17 cellular contexts compared by ENCODE assay signal in genomic region chr7:133796778-133797177, GRCh38.
DNase-seq lines count a peak whose midpoint lies in the region; TF ChIP-seq lines count a peak whose summit lies in the region.
"Had no signal": no experiment of that assay in that cellular context is flagged by ENCODE, and none has a peak within 500 bp of the region (broad histone marks: within the 10 kb centered on the region; RNA-seq: fewer than 3 reads in every experiment).

No MANE protein-coding gene starts in this region.

- H3K79me2 ChIP-seq in neural cell (replicated peaks; ENCODE audit: insufficient read depth, low read length) = no peaks in the 10 kb centered on the region

- H3K9me3 ChIP-seq in neural cell (ENCODE audit: low read length) = no peaks in the 10 kb centered on the region
- H3K9me3 ChIP-seq: Caco-2 had no signal

- no peak overlapping the region for H3K9ac ChIP-seq in neural cell (ENCODE audit: low read length)

- peak overlapping the region; percentile 14 for H3K4me3 ChIP-seq in neural cell (ENCODE audit: low read length)

- no peaks in the 10 kb centered on the region for H3F3A ChIP-seq in neural cell (ENCODE audit: insufficient read depth, low read length, poor library complexity, severe bottlenecking)

- H3K4me2 ChIP-seq in neural cell (ENCODE audit: low read length) = no peak overlapping the region

- no peaks in the 10 kb centered on the region for H3K27me3 ChIP-seq in neural cell (ENCODE audit: insufficient read depth, low read depth, low read length)

- H3K36me3 ChIP-seq in neural cell (ENCODE audit: insufficient read depth, low read length) = no peaks in the 10 kb centered on the region

- no peak overlapping the region for H2AFZ ChIP-seq in neural cell (ENCODE audit: low read depth, low read length)

- TF ChIP-seq EP300 in neural cell (conservative IDR thresholded peaks at IDR 0.05; ENCODE audit: poor library complexity, severe bottlenecking) = no peak

- peak in 2 of 3 experiments; percentile 31 to 77 for DNase-seq in NCI-H1417 (lab: John Stamatoyannopoulos, UW)
- DNase-seq in NCI-H1417 treated with DMSO at 0.1 percent for 48 hours (lab: John Stamatoyannopoulos, UW) = no peak
- peak; percentile 87 for DNase-seq in NCI-H2171 treated with DMSO at 0.1 percent for 48 hours (lab: John Stamatoyannopoulos, UW)
- DNase-seq in NCI-H82 treated with DMSO at 0.1 percent for 48 hours (lab: John Stamatoyannopoulos, UW; ENCODE audit: unreplicated experiment) = peak; percentile 96
- DNase-seq in mesenteric fat pad (ENCODE audit: low spot score) = no peak
- DNase-seq in SIG-M5 (lab: John Stamatoyannopoulos, UW) = no peak
- no peak for DNase-seq in NCI-H1048 (lab: John Stamatoyannopoulos, UW)
- DNase-seq: 8988T; Caco-2; CD4-positive, alpha-beta T cell; DMS79; NCI-H1436 treated with DMSO at 0.1 percent for 48 hours; NCI-H2081; NCI-H345; NCI-H774; SHP77 had no signal

- H3K9me2 ChIP-seq in neural cell (ENCODE audit: insufficient read depth, low read length) = no peaks in the 10 kb centered on the region

- TF ChIP-seq CTCF in neural cell (IDR thresholded peaks at IDR 0.05; ENCODE audit: poor library complexity, severe bottlenecking) = no peak

- no peak for TF ChIP-seq RAD21 in neural cell (conservative IDR thresholded peaks at IDR 0.05)

- H3K27ac ChIP-seq in neural cell (ENCODE audit: low read length) = no peak overlapping the region

- H4K20me1 ChIP-seq in neural cell (ENCODE audit: insufficient read depth) = no peaks in the 10 kb centered on the region

TF ChIP-seq in neural cell, 6 proteins besides CTCF, POLR2A, EP300 and RAD21:
- no peak for TF ChIP-seq TAF1 (IDR thresholded peaks at IDR 0.05; ENCODE audit: low read depth)
- no peak for TF ChIP-seq EZH2 (IDR thresholded peaks at IDR 0.05; ENCODE audit: borderline replicate concordance, insufficient read depth, low read length, poor library complexity, severe bottlenecking)
- TF ChIP-seq SMC3 (conservative IDR thresholded peaks at IDR 0.05; ENCODE audit: poor library complexity) = no peak
- TF ChIP-seq POLR2AphosphoS5 (IDR thresholded peaks at IDR 0.05) = no peak
- no peak for TF ChIP-seq MXI1 (conservative IDR thresholded peaks at IDR 0.05; ENCODE audit: poor library complexity, severe bottlenecking)
- TF ChIP-seq REST (IDR thresholded peaks at IDR 0.05; ENCODE audit: borderline replicate concordance) = no peak

Comparison
In these comparisons a context has a peak if more than half of its experiments do, and no peak if none do; other contexts are left out.
1. DNase-seq: peak in NCI-H1417 (2 of 3), NCI-H2171 treated with DMSO at 0.1 percent for 48 hours (single experiment) and NCI-H82 treated with DMSO at 0.1 percent for 48 hours (single experiment); none in NCI-H1417 treated with DMSO at 0.1 percent for 48 hours (single experiment), mesenteric fat pad (single experiment), SIG-M5 (single experiment) and NCI-H1048 (single experiment).